ENCODE assay signal across 33 cellular contexts in the genomic region with DNA sequence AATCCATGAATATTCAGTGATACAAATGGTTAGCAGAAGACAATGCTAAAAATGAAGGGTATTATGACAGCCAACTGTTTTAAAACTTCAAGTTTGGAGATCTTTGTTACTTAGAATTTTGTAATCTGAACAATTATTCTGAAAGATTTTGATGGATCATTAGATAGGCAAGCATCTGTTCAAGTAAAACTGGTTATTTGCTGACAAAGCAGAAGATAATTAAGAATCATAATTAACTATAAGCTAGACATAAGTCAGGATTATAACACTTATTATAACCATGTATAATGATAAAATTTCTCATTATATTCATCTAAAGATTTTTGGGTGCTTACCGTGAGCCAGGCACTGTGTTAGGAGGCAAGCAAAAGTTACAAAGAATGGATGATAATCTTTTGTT.
DNase-seq lines count a peak whose midpoint lies in the region; ATAC-seq, FAIRE-seq and TF ChIP-seq lines count a peak whose summit lies in the region.
"Had no signal": no experiment of that assay in that cellular context is flagged by ENCODE, and none has a peak within 500 bp of the region (broad histone marks: within the 10 kb centered on the region; RNA-seq: fewer than 3 reads in every experiment).

No MANE protein-coding gene starts in this region.

- in situ Hi-C loops in HepG2 (cut with HindIII; ENCODE audit: extremely low pct_ligation_motif_present, low pct_unique_long_range_greater_than_20kb) (no loop called here), IMR-90 (cut with MboI; ENCODE audit: low sequenced_read_pairs) (no loop called here), K562 (cut with MboI) (no loop called here)

- H4K8ac ChIP-seq in IMR-90 (ENCODE audit: low read depth in 2 of 2, low read length in 2 of 2): no peak overlapping the region

- no peak overlapping the region for H2BK120ac ChIP-seq in IMR-90 (ENCODE audit: low read depth, low read length)

- no peak overlapping the region for H3K56ac ChIP-seq in IMR-90 (ENCODE audit: extremely low read depth, insufficient read depth, low read length)

- H4K20me1 ChIP-seq in HepG2 (ENCODE audit: insufficient read depth, low read length) (no peaks in the 10 kb centered on the region), IMR-90 (ENCODE audit: insufficient read depth, low read length) (no peaks in the 10 kb centered on the region), K562 (replicated peaks; ENCODE audit: control insufficient read depth, insufficient read depth, low read length) (no peaks in the 10 kb centered on the region)
- H4K20me1 ChIP-seq: BLaER1; BLaER1 treated with 17β-estradiol and CSF1 and Interleukin-3, amounts not matched to agents 10 nM and 100 nM had no signal

- H4K91ac ChIP-seq in IMR-90 (ENCODE audit: insufficient read depth, low read depth, low read length): no peak overlapping the region

- intact Hi-C loops in HepG2 (cut with micrococcal nuclease; ENCODE audit: unreplicated experiment) (no loop called here), right lobe of liver (cut with DNase I) (no loop called here), IMR-90 (cut with micrococcal nuclease) (no loop called here), K562 (cut with micrococcal nuclease) (no loop called here)

- TF ChIP-seq CTCF in HepG2 (CRISPR knock-in tag; IDR thresholded peaks at IDR 0.05) (no peak), right lobe of liver (IDR thresholded peaks at IDR 0.05) (no peak), A549 (IDR thresholded peaks at IDR 0.05) (no peak), IMR-90 (conservative IDR thresholded peaks at IDR 0.05; ENCODE audit: low read depth, low read length) (no peak), K562 (IDR thresholded peaks at IDR 0.05 in 2 of 3, conservative IDR thresholded peaks at IDR 0.05 in 1 of 3; ENCODE audit: insufficient read depth in 2 of 3, low read depth in 1 of 3, low read length in 3 of 3) (no peak)

- CTCF ChIA-PET in HepG2 (lab: Yijun Ruan, JAX; ENCODE audit: low intra/inter-chr PET ratio, low total read pairs): no interaction called here
- CTCF ChIA-PET in A549 (lab: Yijun Ruan, JAX): no interaction called here
- CTCF ChIA-PET in IMR-90 (lab: Yijun Ruan, JAX): no interaction called here
- CTCF ChIA-PET in K562 (lab: Yijun Ruan, JAX; ENCODE audit: low intra/inter-chr PET ratio): no interaction called here

- H3K4me3 ChIP-seq in HepG2 (replicated peaks in 1 of 3; ENCODE audit: insufficient read depth in 1 of 3, low read depth in 2 of 3, low read length in 3 of 3) (no peak overlapping the region), right lobe of liver (no peak overlapping the region), A549 (no peak overlapping the region), IMR-90 (ENCODE audit: insufficient read depth, low read depth, low read length) (no peak overlapping the region), K562 (no peak overlapping the region)
- H3K4me3 ChIP-seq: BLaER1; BLaER1 treated with 17β-estradiol and CSF1 and Interleukin-3, amounts not matched to agents 10 nM and 100 nM had no signal

- no peak overlapping the region for H2BK20ac ChIP-seq in IMR-90 (ENCODE audit: low read depth, low read length)

- TF ChIP-seq EP300 in HepG2 (IDR thresholded peaks at IDR 0.05; ENCODE audit: low read depth in 2 of 2, low read length in 2 of 2) (no peak), HepG2 (CRISPR knock-in tag; IDR thresholded peaks at IDR 0.05; ENCODE audit: borderline replicate concordance) (no peak), A549 (IDR thresholded peaks at IDR 0.05) (no peak), K562 (IDR thresholded peaks at IDR 0.05; ENCODE audit: low read length) (no peak)

- no peaks in the 10 kb centered on the region for H3K36me3 ChIP-seq in HepG2 (replicated peaks in 1 of 2; ENCODE audit: control insufficient read depth in 1 of 2, insufficient read depth in 2 of 2, low read length in 2 of 2)
- H3K36me3 ChIP-seq in right lobe of liver: no peaks in the 10 kb centered on the region
- H3K36me3 ChIP-seq in IMR-90 (ENCODE audit: control insufficient read depth, insufficient read depth, low read length): no peaks in the 10 kb centered on the region
- no peaks in the 10 kb centered on the region for H3K36me3 ChIP-seq in K562 (ENCODE audit: control insufficient read depth, insufficient read depth, low read length)
- H3K36me3 ChIP-seq: BE2C; BLaER1; BLaER1 treated with 17β-estradiol and CSF1 and Interleukin-3, amounts not matched to agents 10 nM and 100 nM had no signal

- no peak overlapping the region for H2BK5ac ChIP-seq in IMR-90 (ENCODE audit: low read depth, low read length, poor library complexity, severe bottlenecking)

- dilution Hi-C loops in IMR-90 (cut with HindIII; ENCODE audit: low sequenced_read_pairs, unreplicated experiment): no loop called here

- TF ChIP-seq RAD21 in HepG2 (CRISPR knock-in tag; IDR thresholded peaks at IDR 0.05) (no peak), A549 (conservative IDR thresholded peaks at IDR 0.05 in 1 of 2, IDR thresholded peaks at IDR 0.05 in 1 of 2) (no peak), IMR-90 (IDR thresholded peaks at IDR 0.05; ENCODE audit: low read length) (no peak), K562 (CRISPR knock-in tag; conservative IDR thresholded peaks at IDR 0.05 in 1 of 2, IDR thresholded peaks at IDR 0.05 in 1 of 2) (no peak)

- 55% methylated on average over 1 of the region's 1 CpG for WGBS in HepG2 (ENCODE audit: low lambda C conversion rate)
- WGBS in right lobe of liver (ENCODE audit: insufficient coverage, low coverage, low lambda C conversion rate, missing lambda C conversion rate): 94% methylated on average over 1 of the region's 1 CpG
- 86% methylated on average over 1 of the region's 1 CpG for WGBS in A549 (ENCODE audit: missing lambda C conversion rate)
- WGBS in IMR-90 (ENCODE audit: extremely low coverage in 2 of 2, insufficient read length in 1 of 2), 2 experiments: no CpG with 5 or more reads among the region's 1 CpG
- WGBS in K562 (ENCODE audit: insufficient coverage, low coverage, missing lambda C conversion rate): 0% methylated on average over 1 of the region's 1 CpG

- H3K27me3 ChIP-seq in HepG2 (ENCODE audit: control insufficient read depth in 1 of 2, insufficient read depth in 2 of 2, low read length in 2 of 2): no peaks in the 10 kb centered on the region
- H3K27me3 ChIP-seq in right lobe of liver: no peaks in the 10 kb centered on the region
- no peaks in the 10 kb centered on the region for H3K27me3 ChIP-seq in IMR-90 (ENCODE audit: control insufficient read depth, insufficient read depth, low read length)
- no peaks in the 10 kb centered on the region for H3K27me3 ChIP-seq in K562 (ENCODE audit: control insufficient read depth in 2 of 2, insufficient read depth in 2 of 2, low read length in 2 of 2)
- H3K27me3 ChIP-seq: BE2C; BLaER1; BLaER1 treated with 17β-estradiol and CSF1 and Interleukin-3, amounts not matched to agents 10 nM and 100 nM had no signal

- H3K14ac ChIP-seq in IMR-90 (replicated peaks; ENCODE audit: low read depth, low read length): no peak overlapping the region

- H3K9ac ChIP-seq in HepG2 (ENCODE audit: insufficient read depth, low read depth, low read length): no peak overlapping the region
- H3K9ac ChIP-seq in IMR-90 (ENCODE audit: low read depth, low read length): no peak overlapping the region
- H3K9ac ChIP-seq in K562 (ENCODE audit: insufficient read depth in 1 of 2, low read depth in 2 of 2, low read length in 2 of 2): no peak overlapping the region
- H3K9ac ChIP-seq: BLaER1; BLaER1 treated with 17β-estradiol and CSF1 and Interleukin-3, amounts not matched to agents 10 nM and 100 nM had no signal

- TF ChIP-seq POLR2A in HepG2 (IDR thresholded peaks at IDR 0.05; ENCODE audit: insufficient read depth in 1 of 2, low read depth in 2 of 2, low read length in 2 of 2): no peak
- TF ChIP-seq POLR2A in right lobe of liver (IDR thresholded peaks at IDR 0.05): no peak
- no peak for TF ChIP-seq POLR2A in A549 (IDR thresholded peaks at IDR 0.05; ENCODE audit: low read length)
- TF ChIP-seq POLR2A in IMR-90 (IDR thresholded peaks at IDR 0.05; ENCODE audit: low read depth, low read length): no peak
- no peak for TF ChIP-seq POLR2A in K562 (conservative IDR thresholded peaks at IDR 0.05)

- no peak overlapping the region for H2AK5ac ChIP-seq in IMR-90 (ENCODE audit: low read depth, low read length)

- no peak overlapping the region for H3K18ac ChIP-seq in IMR-90 (ENCODE audit: low read depth, low read length)

- H2AFZ ChIP-seq in HepG2 (ENCODE audit: low read length): no peak overlapping the region
- no peak overlapping the region for H2AFZ ChIP-seq in IMR-90 (replicated peaks; ENCODE audit: low read length, poor library complexity)
- no peak overlapping the region for H2AFZ ChIP-seq in K562 (ENCODE audit: low read depth, low read length)

- no peak overlapping the region for H3K4ac ChIP-seq in IMR-90 (ENCODE audit: low read depth, low read length)

- FAIRE-seq in HepG2 (lab: Jason Lieb, UNC): no peak
- no peak for FAIRE-seq in A549 (lab: Jason Lieb, UNC)
- no peak for FAIRE-seq in K562 (lab: Jason Lieb, UNC)
- FAIRE-seq: A204.1, D721Med had no signal

- no peak overlapping the region for H4K5ac ChIP-seq in IMR-90 (ENCODE audit: low read depth, low read length)

- H3K9me3 ChIP-seq in HepG2 (ENCODE audit: low read length) (peaks cover 47% of the 10 kb centered on the region), right lobe of liver (no peaks in the 10 kb centered on the region), A549 (no peaks in the 10 kb centered on the region), IMR-90 (ENCODE audit: control insufficient read depth, insufficient read depth, low read length) (peaks cover 5% of the 10 kb centered on the region), K562 (replicated peaks; ENCODE audit: control insufficient read depth, insufficient read depth, low read depth, low read length) (no peaks in the 10 kb centered on the region)
- H3K9me3 ChIP-seq: BE2C; BLaER1; BLaER1 treated with 17β-estradiol and CSF1 and Interleukin-3, amounts not matched to agents 10 nM and 100 nM; Caco-2 had no signal

- H2AK9ac ChIP-seq in IMR-90 (replicated peaks; ENCODE audit: low read depth, low read length, poor library complexity): no peak overlapping the region

- H3K27ac ChIP-seq in HepG2 (ENCODE audit: extremely low read length, insufficient read depth, low read length) (no peak overlapping the region), right lobe of liver (no peak overlapping the region), A549 (no peak overlapping the region), IMR-90 (ENCODE audit: insufficient read depth, low read length) (no peak overlapping the region), K562 (ENCODE audit: extremely low read depth, low read depth, low read length) (no peak overlapping the region)
- H3K27ac ChIP-seq: 22Rv1; BLaER1; BLaER1 treated with 17β-estradiol and CSF1 and Interleukin-3, amounts not matched to agents 10 nM and 100 nM; C4-2B had no signal

- H3K79me2 ChIP-seq in HepG2 (ENCODE audit: insufficient read depth, low read length) (no peaks in the 10 kb centered on the region), K562 (ENCODE audit: control insufficient read depth, insufficient read depth, low read length) (no peaks in the 10 kb centered on the region)

- no peak overlapping the region for H3K23ac ChIP-seq in IMR-90 (ENCODE audit: low read depth, low read length)

- no peak overlapping the region for H3K4me2 ChIP-seq in HepG2 (ENCODE audit: low read depth, low read length)
- H3K4me2 ChIP-seq in A549: no peak overlapping the region
- H3K4me2 ChIP-seq in IMR-90 (ENCODE audit: low read depth, low read length): no peak overlapping the region
- no peak overlapping the region for H3K4me2 ChIP-seq in K562 (ENCODE audit: insufficient read depth, low read length)
- H3K4me2 ChIP-seq: BLaER1; BLaER1 treated with 17β-estradiol and CSF1 and Interleukin-3, amounts not matched to agents 10 nM and 100 nM had no signal

- POLR2A ChIA-PET in HepG2 (lab: Yijun Ruan, JAX) (no interaction called here), A549 (lab: Yijun Ruan, JAX) (no interaction called here), IMR-90 (lab: Charles Lee; ENCODE audit: unreplicated experiment) (no interaction called here), K562 (lab: Yijun Ruan, JAX) (no interaction called here)

- H3K9me1 ChIP-seq in IMR-90 (ENCODE audit: insufficient read depth, low read length) (no peaks in the 10 kb centered on the region), K562 (ENCODE audit: control insufficient read depth, insufficient read depth, low read length) (no peaks in the 10 kb centered on the region)

- H3K4me1 ChIP-seq in HepG2 (ENCODE audit: insufficient read depth, low read length) (no peaks in the 10 kb centered on the region), right lobe of liver (no peaks in the 10 kb centered on the region), A549 (no peaks in the 10 kb centered on the region), IMR-90 (ENCODE audit: control insufficient read depth, insufficient read depth, low read length) (no peaks in the 10 kb centered on the region), K562 (replicated peaks in 1 of 2; ENCODE audit: control insufficient read depth in 2 of 2, insufficient read depth in 2 of 2, low read length in 2 of 2) (no peaks in the 10 kb centered on the region)
- H3K4me1 ChIP-seq: BE2C, Caco-2 had no signal

- BruUV-seq in HepG2 (replicated peaks; lab: Mats Ljungman, UMichigan) (no TSS peak), IMR-90 (replicated peaks; lab: Mats Ljungman, UMichigan) (no TSS peak), K562 (replicated peaks; lab: Mats Ljungman, UMichigan) (no TSS peak)

- no peaks in the 10 kb centered on the region for H3K79me1 ChIP-seq in IMR-90 (ENCODE audit: low read depth in 1 of 2, low read length in 2 of 2)

- ATAC-seq in HepG2 (no peak), right lobe of liver (no peak), A549 (no peak), IMR-90 (ENCODE audit: low read depth) (no peak), K562 (no peak), GM21528 (IDR thresholded peaks at IDR 0.05; ENCODE audit: low FRiP score, unreplicated experiment) (no peak)
- ATAC-seq: CD8-positive, alpha-beta T cell had no signal

- no peak overlapping the region for H2BK15ac ChIP-seq in IMR-90 (ENCODE audit: low read depth, low read length)

- DNase-seq in HepG2 (ENCODE audit: low spot score) (no peak), right lobe of liver (no peak), A549 (ENCODE audit: low read depth in 1 of 2, low spot score in 1 of 2) (no peak), IMR-90 (no peak), K562 (ENCODE audit: extremely low read depth in 1 of 4, low spot score in 3 of 4) (no peak), GOT3 (lab: John Stamatoyannopoulos, UW) (no peak), DMS53 (lab: John Stamatoyannopoulos, UW) (no peak)
- DNase-seq: 8988T; ACHN; AML-193; BE2C; C1 segment of cervical spinal cord; Caco-2; Calu3; CD4-positive, alpha-beta memory T cell; CD4-positive, alpha-beta T cell; CD4-positive, CD25-positive, alpha-beta regulatory T cell; CD8-positive, alpha-beta memory T cell; CD8-positive, alpha-beta T cell; COR-L47; DMS 273 treated with DMSO at 0.1 percent for 48 hours; DMS153; DMS79; DMS79 treated with DMSO at 0.1 percent for 48 hours; DND-41; EL had no signal
